19 cellular contexts compared by ENCODE assay signal in the genomic region with DNA sequence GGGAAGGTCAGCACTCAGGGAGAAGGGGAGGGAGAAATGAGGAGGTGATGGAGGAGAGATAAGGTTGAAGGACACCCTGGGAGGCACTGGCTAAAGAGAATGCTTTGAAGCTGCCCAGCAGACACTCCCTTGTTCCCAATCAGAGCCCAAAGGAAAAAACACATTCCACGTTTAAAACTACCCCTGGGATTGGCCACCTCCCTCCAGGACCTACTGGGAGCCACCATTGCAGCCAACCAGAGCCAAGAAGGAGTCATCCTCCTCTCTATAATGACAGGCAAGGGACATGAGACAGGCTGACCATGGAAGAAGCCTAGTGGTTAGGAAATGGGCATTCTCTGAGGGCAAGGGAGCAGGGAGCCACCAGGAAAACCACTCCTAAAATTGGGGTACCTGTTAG. TPM values are rescaled to one million over a fixed set of nuclear protein-coding genes. Genes with fewer than 3 reads are reported as not detected.
DNase-seq lines count a peak whose midpoint lies in the region; FAIRE-seq and TF ChIP-seq lines count a peak whose summit lies in the region.
"Had no signal": no experiment of that assay in that cellular context is flagged by ENCODE, and none has a peak within 500 bp of the region (broad histone marks: within the 10 kb centered on the region; RNA-seq: fewer than 3 reads in every experiment).

No MANE protein-coding gene starts in this region.

- no peak overlapping the region for H3K56ac ChIP-seq in H1 (replicated peaks; ENCODE audit: insufficient read length, low read depth, low read length)

- H2BK15ac ChIP-seq in H1 (ENCODE audit: low read length): no peak overlapping the region

- TF ChIP-seq POLR2A in H1 (IDR thresholded peaks at IDR 0.05; ENCODE audit: control extremely low read depth in 1 of 2, low read depth in 2 of 2, low read length in 2 of 2): no peak
- no peak for TF ChIP-seq POLR2A in spleen (IDR thresholded peaks at IDR 0.05)

- 57% methylated on average over 1 of the region's 1 CpG; no CpG with 5 or more reads in 1 of the 2 experiments for WGBS in H1 (ENCODE audit: extremely low coverage in 1 of 2, insufficient coverage in 1 of 2, insufficient read length in 1 of 2, insufficient replicate concordance in 2 of 2, low coverage in 1 of 2, low lambda C conversion rate in 2 of 2, missing lambda C conversion rate in 1 of 2), 2 experiments
- 27 to 44% (median 36%) methylated on average over 1 of the region's 1 CpG for WGBS in spleen, 5 donors

- peak overlapping the region in 7 of 10 experiments; percentile 53 to 72 (median 65); a peak in 15 of 20 replicates for H3K4me3 ChIP-seq in BLaER1 treated with 17β-estradiol and CSF1 and Interleukin-3, amounts not matched to agents 10 nM and 100 nM
- H3K4me3 ChIP-seq in H1 (ENCODE audit: extremely low read depth in 1 of 4, insufficient read depth in 2 of 4, low read depth in 3 of 4, low read length in 4 of 4) (no peak overlapping the region), osteoblast (ENCODE audit: insufficient read depth, low read length) (no peak overlapping the region), spleen (no peak overlapping the region)
- H3K4me3 ChIP-seq: GM23248, HAP-1 had no signal

- H4K20me1 ChIP-seq in BLaER1 treated with 17β-estradiol and CSF1 and Interleukin-3, amounts not matched to agents 10 nM and 100 nM: peaks cover 0 to 2% (median 0%) of the 10 kb centered on the region in 11 experiments; a peak in 2 of 22 replicates
- no peaks in the 10 kb centered on the region for H4K20me1 ChIP-seq in H1 (replicated peaks in 1 of 2; ENCODE audit: control insufficient read depth in 1 of 2, insufficient read depth in 2 of 2, low read length in 2 of 2)
- H4K20me1 ChIP-seq in osteoblast (ENCODE audit: insufficient read depth, low read length): no peaks in the 10 kb centered on the region

- TF ChIP-seq EP300 in H1 (IDR thresholded peaks at IDR 0.05; ENCODE audit: borderline replicate concordance in 1 of 2, low read depth in 2 of 2, low read length in 2 of 2): no peak

- peak overlapping the region; percentile 75 to 99 (median 94) for H3K4me2 ChIP-seq in BLaER1 treated with 17β-estradiol and CSF1 and Interleukin-3, amounts not matched to agents 10 nM and 100 nM
- H3K4me2 ChIP-seq in H1 (ENCODE audit: insufficient read depth in 1 of 2, low read depth in 2 of 2, low read length in 2 of 2) (no peak overlapping the region), osteoblast (ENCODE audit: insufficient read depth, low read length) (no peak overlapping the region)

- no peak overlapping the region for H3K18ac ChIP-seq in H1 (ENCODE audit: extremely low read depth, low read length)

- no peak for TF ChIP-seq RAD21 in H1 (IDR thresholded peaks at IDR 0.05 in 1 of 2, conservative IDR thresholded peaks at IDR 0.05 in 1 of 2; ENCODE audit: low read depth in 2 of 2, low read length in 2 of 2)

- H2BK120ac ChIP-seq in H1 (replicated peaks; ENCODE audit: low read depth, low read length): no peak overlapping the region

- H3K79me2 ChIP-seq in H1 (ENCODE audit: control insufficient read depth in 1 of 2, insufficient read depth in 2 of 2, low read length in 2 of 2) (no peaks in the 10 kb centered on the region), osteoblast (ENCODE audit: insufficient read depth, low read length) (no peaks in the 10 kb centered on the region)

- no peak overlapping the region for H2BK5ac ChIP-seq in H1 (ENCODE audit: low read depth, low read length)

- peak overlapping the region in 10 of 11 experiments; percentile 19 to 98 (median 90); a peak in 19 of 22 replicates for H3K27ac ChIP-seq in BLaER1 treated with 17β-estradiol and CSF1 and Interleukin-3, amounts not matched to agents 10 nM and 100 nM
- no peak overlapping the region for H3K27ac ChIP-seq in H1 (ENCODE audit: low read depth, low read length)
- no peak overlapping the region for H3K27ac ChIP-seq in osteoblast (ENCODE audit: low read depth, low read length)
- no peak overlapping the region for H3K27ac ChIP-seq in spleen
- H3K27ac ChIP-seq: GM23248 had no signal

- H3K23me2 ChIP-seq in H1 (ENCODE audit: low read depth, low read length): no peaks in the 10 kb centered on the region

- H3K36me3 ChIP-seq in BLaER1 treated with 17β-estradiol and CSF1 and Interleukin-3, amounts not matched to agents 10 nM and 100 nM: peaks cover 0 to 12% (median 0%) of the 10 kb centered on the region in 11 experiments; a peak in 4 of 22 replicates
- H3K36me3 ChIP-seq in H1 (ENCODE audit: control insufficient read depth in 2 of 4, insufficient read depth in 4 of 4, low read length in 3 of 4) (no peaks in the 10 kb centered on the region), osteoblast (ENCODE audit: insufficient read depth, low read length) (no peaks in the 10 kb centered on the region), spleen (no peaks in the 10 kb centered on the region)
- H3K36me3 ChIP-seq: HAP-1 had no signal

- H4K8ac ChIP-seq in H1 (ENCODE audit: extremely low read depth, insufficient read depth, low read length): peak overlapping the region; percentile 14; the same call in 1 of the 2 replicates

- no peak overlapping the region for H2BK12ac ChIP-seq in H1 (ENCODE audit: low read depth, low read length)

- peak overlapping the region in 9 of 11 experiments; percentile 52 to 85 (median 78); a peak in 17 of 22 replicates for H3K9ac ChIP-seq in BLaER1 treated with 17β-estradiol and CSF1 and Interleukin-3, amounts not matched to agents 10 nM and 100 nM
- H3K9ac ChIP-seq in H1 (replicated peaks in 1 of 4; ENCODE audit: extremely low read depth in 1 of 4, low read depth in 3 of 4, low read length in 3 of 4): no peak overlapping the region
- H3K9ac ChIP-seq: GM23248 had no signal

- CTCF ChIA-PET in H1 (lab: Charles Lee; ENCODE audit: partially characterized antibody): interaction anchor here (0.6 to 1.2 kb wide), 3 partner anchors 8 to 15 kb away, joined by 3 to 4 read pairs (median 3); no protein-coding TSS in a partner anchor

- no peak overlapping the region for H3K4ac ChIP-seq in H1 (replicated peaks; ENCODE audit: insufficient read length, low read depth, low read length)

- no peak for FAIRE-seq in H1 (lab: Jason Lieb, UNC)
- FAIRE-seq: G401.6, GM12892, H54 had no signal

- intact Hi-C loops in spleen (cut with DNase I; ENCODE audit: low total_unique reads): no loop called here

- no peak overlapping the region for H4K5ac ChIP-seq in H1 (ENCODE audit: insufficient read length, low read depth, low read length)

- H3K79me1 ChIP-seq in H1 (ENCODE audit: low read depth, low read length): no peaks in the 10 kb centered on the region

- TF ChIP-seq CTCF in H1 (IDR thresholded peaks at IDR 0.05; ENCODE audit: control extremely low read depth in 1 of 3, insufficient read depth in 1 of 3, low read depth in 1 of 3, low read length in 3 of 3) (no peak), osteoblast (IDR thresholded peaks at IDR 0.05; ENCODE audit: extremely low read depth, low read depth, low read length) (no peak), spleen (IDR thresholded peaks at IDR 0.05 in 8 of 11, conservative IDR thresholded peaks at IDR 0.05 in 3 of 11) (no peak)

- peaks cover 0 to 10% (median 2%) of the 10 kb centered on the region in 11 experiments; a peak in 13 of 22 replicates for H3K9me3 ChIP-seq in BLaER1 treated with 17β-estradiol and CSF1 and Interleukin-3, amounts not matched to agents 10 nM and 100 nM (replicated peaks in 1 of 11)
- H3K9me3 ChIP-seq in H1 (ENCODE audit: insufficient read depth in 2 of 2, low read depth in 1 of 2, low read length in 1 of 2): no peaks in the 10 kb centered on the region
- no peaks in the 10 kb centered on the region for H3K9me3 ChIP-seq in osteoblast (ENCODE audit: low read depth, low read length)
- peaks cover 0 to 2% (median 0%) of the 10 kb centered on the region in 8 donors for H3K9me3 ChIP-seq in spleen

- no peaks in the 10 kb centered on the region for H3K27me3 ChIP-seq in BLaER1 treated with 17β-estradiol and CSF1 and Interleukin-3, amounts not matched to agents 10 nM and 100 nM
- H3K27me3 ChIP-seq in H1 (replicated peaks in 1 of 4; ENCODE audit: control insufficient read depth in 3 of 4, extremely low read depth in 1 of 4, insufficient read depth in 3 of 4, low read length in 3 of 4) (no peaks in the 10 kb centered on the region), osteoblast (ENCODE audit: insufficient read depth, low read length) (peaks cover 22% of the 10 kb centered on the region), spleen (replicated peaks in 1 of 7) (peaks cover 0 to 7% (median 0%) of the 10 kb centered on the region in 7 donors)

- peaks cover 39 to 67% (median 57%) of the 10 kb centered on the region in 10 experiments for H3K4me1 ChIP-seq in BLaER1 treated with 17β-estradiol and CSF1 and Interleukin-3, amounts not matched to agents 10 nM and 100 nM
- H3K4me1 ChIP-seq in H1 (replicated peaks in 1 of 4; ENCODE audit: control insufficient read depth in 3 of 4, insufficient read depth in 4 of 4, low read length in 3 of 4) (no peaks in the 10 kb centered on the region), osteoblast (ENCODE audit: insufficient read depth, low read length) (no peaks in the 10 kb centered on the region), spleen (no peaks in the 10 kb centered on the region)

- H2AFZ ChIP-seq in H1 (ENCODE audit: low read length): no peak overlapping the region
- no peak overlapping the region for H2AFZ ChIP-seq in osteoblast (ENCODE audit: low read length)
- H2AFZ ChIP-seq: GM23248 had no signal

- no peak overlapping the region for H3K23ac ChIP-seq in H1 (ENCODE audit: insufficient read length)

- POLR2A ChIA-PET in H1 (lab: Charles Lee; ENCODE audit: partially characterized antibody): no interaction called here

- H2AK5ac ChIP-seq in H1 (ENCODE audit: low read depth, low read length): no peak overlapping the region

- DNase-seq in ELF-1 (ENCODE audit: low read depth, low spot score) (peak; percentile 51), H1 (ENCODE audit: low read depth in 1 of 2, low spot score in 2 of 2) (no peak), osteoblast (ENCODE audit: insufficient read length, low spot score, missing footprints) (peak; percentile 57), nucleus accumbens (lab: John Stamatoyannopoulos, UW) (no peak), spleen (no peak), HuH-7 (ENCODE audit: low spot score) (no peak), dedifferentiated amniotic fluid mesenchymal stem cell (ENCODE audit: extremely low spot score) (no peak)
- DNase-seq: Calu3; CD4-positive, alpha-beta T cell; CD8-positive, alpha-beta memory T cell; DMS53; DMS79 treated with DMSO at 0.1 percent for 48 hours; GM23248; HFFc6 had no signal

- H2BK20ac ChIP-seq in H1 (ENCODE audit: low read length): no peak overlapping the region

- H3K14ac ChIP-seq in H1 (ENCODE audit: insufficient read length): no peak overlapping the region

- H4K91ac ChIP-seq in H1 (replicated peaks; ENCODE audit: insufficient read length, low read length): no peak overlapping the region

RNA-seq across cellular contexts. Expression of a gene that starts 43.8 kb away (rescaled TPM):
- 0.11 and 0.19 TPM in 2 replicates for total RNA-seq in H1 (2021; fragmentation: NEBNext Ultra II Directional; extraction: Animal tissue kit (Norgen Biotek cat#: 25700))
- polyA plus RNA-seq in H1 (2011; rRNA removed) (0.08 and 0.11 TPM in 2 replicates), spleen (10 to 100 TPM; 27.9 to 61.1 (median 45.6) TPM)
- 0.12 TPM for polyA plus RNA-seq in H1 (2011; cell fraction: cytosol; rRNA removed)
- polyA plus RNA-seq in H1 (2011; cell fraction: nucleus; rRNA removed): 0.50 TPM
- 0.08 to 0.15 TPM (median 0.11 TPM) in 3 of 4 replicates, not detected in the other for polyA plus RNA-seq in H1 (2012, experiment 1 of 2)
- polyA plus RNA-seq in H1 (2012, experiment 2 of 2): not detected
- 0.04 TPM for polyA plus RNA-seq in H1 (2013, experiment 1 of 2)
- 0.04 TPM for polyA plus RNA-seq in H1 (2013, experiment 2 of 2)
- polyA minus RNA-seq in H1 (2011; rRNA and poly(A)+ RNA removed): 0.20 and 0.54 TPM in 2 replicates
- 1.8 TPM for polyA minus RNA-seq in H1 (2011; cell fraction: cytosol; rRNA and poly(A)+ RNA removed)
- polyA minus RNA-seq in H1 (2011; cell fraction: nucleus; rRNA and poly(A)+ RNA removed): 1.9 TPM
- total RNA-seq in osteoblast (0.29 and 0.36 TPM in 2 replicates), spleen (10 to 100 TPM; 36.4 to 68.6 (median 62.1) TPM)
- total RNA-seq: GM23248, HFFc6 had no signal
- polyA plus RNA-seq: GM23248 had no signal

RNA-seq across cellular contexts. Expression of a gene that starts 49.7 kb away (rescaled TPM):
- 21.9 and 22.7 TPM in 2 replicates for total RNA-seq in H1 (2021; fragmentation: NEBNext Ultra II Directional; extraction: Animal tissue kit (Norgen Biotek cat#: 25700))
- polyA plus RNA-seq in H1 (2011; rRNA removed) (3.0 and 3.3 TPM in 2 replicates), spleen (1 to 10 TPM; 6.0 to 7.4 (median 6.1) TPM)
- polyA plus RNA-seq in H1 (2011; cell fraction: cytosol; rRNA removed): 4.7 TPM
- polyA plus RNA-seq in H1 (2011; cell fraction: nucleus; rRNA removed): 3.6 TPM
- 7.5 to 15.5 TPM (median 9.9 TPM) in 4 replicates for polyA plus RNA-seq in H1 (2012, experiment 1 of 2)
- polyA plus RNA-seq in H1 (2012, experiment 2 of 2): 1.5 TPM
- 11.2 TPM for polyA plus RNA-seq in H1 (2013, experiment 1 of 2)
- 10.1 TPM for polyA plus RNA-seq in H1 (2013, experiment 2 of 2)
- 4.8 and 6.3 TPM in 2 replicates for polyA minus RNA-seq in H1 (2011; rRNA and poly(A)+ RNA removed)
- polyA minus RNA-seq in H1 (2011; cell fraction: cytosol; rRNA and poly(A)+ RNA removed): 8.9 TPM
- polyA minus RNA-seq in H1 (2011; cell fraction: nucleus; rRNA and poly(A)+ RNA removed): 11.1 TPM
- total RNA-seq in osteoblast (22.7 and 22.8 TPM in 2 replicates), spleen (10 to 100 TPM; 18.7 to 25.4 (median 22.8) TPM)

Comparison
In these comparisons a context has a peak if more than half of its experiments do, and no peak if none do; other contexts are left out.
1. H3K27ac ChIP-seq: peak in BLaER1 treated with 17β-estradiol and CSF1 and Interleukin-3, amounts not matched to agents 10 nM and 100 nM (10 of 11); none in H1 (single experiment), osteoblast (single experiment) and spleen (0 of 8).
2. H3K4me2 ChIP-seq: peak in BLaER1 treated with 17β-estradiol and CSF1 and Interleukin-3, amounts not matched to agents 10 nM and 100 nM (11 of 11); none in H1 (0 of 2) and osteoblast (single experiment).
3. H3K4me3 ChIP-seq: peak in BLaER1 treated with 17β-estradiol and CSF1 and Interleukin-3, amounts not matched to agents 10 nM and 100 nM (7 of 10); none in H1 (0 of 4), osteoblast (single experiment) and spleen (0 of 8).
4. H3K9ac ChIP-seq: peak in BLaER1 treated with 17β-estradiol and CSF1 and Interleukin-3, amounts not matched to agents 10 nM and 100 nM (9 of 11); none in H1 (0 of 4).
5. DNase-seq: peak in ELF-1 (single experiment) and osteoblast (single experiment); none in H1 (0 of 2), nucleus accumbens (0 of 56), spleen (single experiment), HuH-7 (single experiment) and dedifferentiated amniotic fluid mesenchymal stem cell (single experiment).
6. RNA of a gene that starts 43.8 kb away (total RNA-seq): 36.4 to 68.6 TPM in spleen; 0.29 to 0.36 TPM in osteoblast and 0.11 to 0.19 TPM in H1; every median in the first group is over 10 times any median in the second.